Comparison of ENCODE assay signal across 1 cellular context in the genomic region with DNA sequence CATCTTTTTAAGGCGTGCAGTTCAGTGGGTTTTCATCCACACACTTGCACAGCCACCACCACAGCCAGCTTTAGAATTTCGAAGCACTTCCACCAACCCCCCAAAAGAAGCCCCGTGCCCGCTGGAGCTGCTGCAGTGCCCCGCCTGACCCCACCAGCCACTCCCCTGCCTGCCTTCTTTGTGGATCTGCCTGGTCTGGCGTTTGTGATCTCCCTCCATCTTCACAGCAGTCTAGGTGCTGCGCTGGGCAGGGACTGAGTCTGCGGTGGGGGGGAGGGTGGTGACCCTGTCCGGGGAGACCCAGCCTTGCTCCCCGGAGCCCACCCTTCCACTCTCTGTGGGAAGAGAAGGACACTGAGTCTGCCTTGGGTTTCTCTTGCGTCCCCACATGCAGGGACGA.
TF ChIP-seq lines count a peak whose summit lies in the region.

No MANE protein-coding gene starts in this region.

TF ChIP-seq in SK-N-SH treated with all-trans-retinoic acid at 6 μM for 48 hours, 23 proteins besides CTCF, POLR2A, EP300 and RAD21 (continued from another document):
- TF ChIP-seq ZFP3 (CRISPR knock-in tag; IDR thresholded peaks at IDR 0.05), result no peak
- TF ChIP-seq TCF4 (CRISPR knock-in tag; IDR thresholded peaks at IDR 0.05; ENCODE audit: borderline replicate concordance), result no peak
TF ChIP-seq in SK-N-SH treated with all-trans-retinoic acid at 6 μM for 48 hours: peak in this region for 0.
